In the genomic region with DNA sequence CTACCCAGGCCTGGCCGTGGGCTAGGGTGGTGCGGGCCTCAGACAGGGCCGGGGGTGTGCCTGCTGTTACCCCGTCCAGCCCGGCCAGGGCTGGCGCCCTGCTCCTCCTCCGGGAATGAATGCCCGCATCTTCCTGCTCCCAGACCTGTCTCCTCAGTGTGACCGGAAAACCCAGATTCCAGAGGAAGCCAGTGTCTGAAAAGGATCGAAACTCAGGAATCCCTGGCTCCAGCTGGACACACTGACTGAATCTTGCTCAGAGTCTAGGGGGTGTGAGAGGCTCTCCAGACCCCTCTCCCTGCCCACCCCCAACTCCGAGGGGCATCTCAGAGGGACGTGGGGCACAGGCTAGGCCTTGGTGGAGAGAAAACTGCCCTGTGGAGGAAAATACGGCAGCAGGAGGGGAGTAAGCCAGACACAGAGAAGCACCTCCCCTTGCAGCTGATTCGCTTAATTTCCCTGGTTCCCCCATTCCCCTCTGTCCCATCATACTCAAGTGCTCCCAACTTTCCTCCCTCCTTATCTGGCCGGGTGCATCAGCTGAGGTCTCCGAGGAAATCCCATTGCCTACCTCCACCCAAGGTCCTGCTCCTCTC, we compare ENCODE assay signal across 1 cellular context.
TF ChIP-seq lines count a peak whose summit lies in the region.

No MANE protein-coding gene starts in this region.

TF ChIP-seq in K562, 482 proteins besides CTCF, POLR2A, EP300 and RAD21:
- TF ChIP-seq, protein P1, sequence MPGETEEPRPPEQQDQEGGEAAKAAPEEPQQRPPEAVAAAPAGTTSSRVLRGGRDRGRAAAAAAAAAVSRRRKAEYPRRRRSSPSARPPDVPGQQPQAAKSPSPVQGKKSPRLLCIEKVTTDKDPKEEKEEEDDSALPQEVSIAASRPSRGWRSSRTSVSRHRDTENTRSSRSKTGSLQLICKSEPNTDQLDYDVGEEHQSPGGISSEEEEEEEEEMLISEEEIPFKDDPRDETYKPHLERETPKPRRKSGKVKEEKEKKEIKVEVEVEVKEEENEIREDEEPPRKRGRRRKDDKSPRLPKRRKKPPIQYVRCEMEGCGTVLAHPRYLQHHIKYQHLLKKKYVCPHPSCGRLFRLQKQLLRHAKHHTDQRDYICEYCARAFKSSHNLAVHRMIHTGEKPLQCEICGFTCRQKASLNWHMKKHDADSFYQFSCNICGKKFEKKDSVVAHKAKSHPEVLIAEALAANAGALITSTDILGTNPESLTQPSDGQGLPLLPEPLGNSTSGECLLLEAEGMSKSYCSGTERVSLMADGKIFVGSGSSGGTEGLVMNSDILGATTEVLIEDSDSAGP (CRISPR knock-in tag; IDR thresholded peaks at IDR 0.05) = no peak
- TF ChIP-seq HMGN3 (IDR thresholded peaks at IDR 0.05; ENCODE audit: borderline replicate concordance, extremely low read depth, insufficient read length, low read depth, low read length) (no peak), L3MBTL2 (IDR thresholded peaks at IDR 0.05) (peak; percentile 1), ZFP30 (CRISPR knock-in tag; IDR thresholded peaks at IDR 0.05; ENCODE audit: borderline replicate concordance) (no peak), MTA3 (IDR thresholded peaks at IDR 0.05; ENCODE audit: borderline replicate concordance) (no peak)
